ENCODE assay signal across 1 cellular context in genomic region chr4:29423836-29424721, GRCh38.
TF ChIP-seq lines count a peak whose summit lies in the region.

No MANE protein-coding gene starts in this region.

TF ChIP-seq in H1, 55 proteins besides CTCF, POLR2A, EP300 and RAD21:
- no peak for TF ChIP-seq CHD7 (IDR thresholded peaks at IDR 0.05; ENCODE audit: insufficient replicate concordance, low read length)
- no peak for TF ChIP-seq CTBP2 (IDR thresholded peaks at IDR 0.05; ENCODE audit: borderline replicate concordance, insufficient read depth, insufficient read length, low read length)
- no peak for TF ChIP-seq TAF1 (IDR thresholded peaks at IDR 0.05; ENCODE audit: low read depth, low read length)
- TF ChIP-seq GABPA (IDR thresholded peaks at IDR 0.05; ENCODE audit: borderline replicate concordance, insufficient read depth, low read length), result no peak
- TF ChIP-seq JUND (IDR thresholded peaks at IDR 0.05; ENCODE audit: low read length), result no peak
- TF ChIP-seq RNF2 (IDR thresholded peaks at IDR 0.05; ENCODE audit: borderline replicate concordance, low read depth, low read length, missing control alignments, poor library complexity, severe bottlenecking), result no peak
- no peak for TF ChIP-seq SIN3A (conservative IDR thresholded peaks at IDR 0.05 in 1 of 2, IDR thresholded peaks at IDR 0.05 in 1 of 2; ENCODE audit: low read depth in 1 of 2, low read length in 2 of 2)
- no peak for TF ChIP-seq CHD1 (IDR thresholded peaks at IDR 0.05; ENCODE audit: low read depth, low read length)
- TF ChIP-seq PHF8 (conservative IDR thresholded peaks at IDR 0.05; ENCODE audit: low read depth, low read length), result no peak
- TF ChIP-seq CBX5 (IDR thresholded peaks at IDR 0.05; ENCODE audit: low read depth, low read length), result no peak
